Comparison of ENCODE assay signal across 14 cellular contexts in genomic region chr15:99605490-99605931, GRCh38. TPM values are rescaled to one million over a fixed set of nuclear protein-coding genes. Genes with fewer than 3 reads are reported as not detected.
DNase-seq lines count a peak whose midpoint lies in the region; ATAC-seq and TF ChIP-seq lines count a peak whose summit lies in the region.
"Had no signal": no experiment of that assay in that cellular context is flagged by ENCODE, and none has a peak within 500 bp of the region (broad histone marks: within the 10 kb centered on the region; RNA-seq: fewer than 3 reads in every experiment).

No MANE protein-coding gene starts in this region.

- no peak overlapping the region; the same call in 1 of the 2 replicates for H3K4me2 ChIP-seq in GM23338
- no peak overlapping the region for H3K4me2 ChIP-seq in trophoblast cell (ENCODE audit: low read length)
- H3K4me2 ChIP-seq in osteoblast (ENCODE audit: insufficient read depth, low read length), result no peak overlapping the region

- no peak for DNase-seq in GM23338 (ENCODE audit: low spot score)
- no peak for DNase-seq in WTC11 (ENCODE audit: low spot score)
- DNase-seq in fibroblast of pulmonary artery (ENCODE audit: low read depth), result peak; percentile 26
- DNase-seq in trophoblast cell, result peak; percentile 12 to 44
- no peak for DNase-seq in SW 1271 (lab: John Stamatoyannopoulos, UW)
- no peak for DNase-seq in osteoblast (ENCODE audit: insufficient read length, low spot score, missing footprints)
- DNase-seq: activated naive CD4-positive, alpha-beta T cell treated with anti-CD3 and anti-CD28 coated beads for 36 hours; CD4-positive, CD25-positive, alpha-beta regulatory T cell; KBM-7; NCI-H69; Peyer's patch; retina had no signal

- no peak overlapping the region for H2BK120ac ChIP-seq in trophoblast cell (ENCODE audit: insufficient read depth, low read length, poor library complexity)

- H3K4me1 ChIP-seq in GM23338 (ENCODE audit: insufficient read depth) (peaks cover 17% of the 10 kb centered on the region), trophoblast cell (ENCODE audit: control insufficient read depth in 1 of 2, insufficient read depth in 2 of 2, low read length in 2 of 2) (peaks cover 0 to 4% of the 10 kb centered on the region in 2 experiments), osteoblast (ENCODE audit: insufficient read depth, low read length) (peaks cover 10% of the 10 kb centered on the region)
- H3K4me1 ChIP-seq: Peyer's patch had no signal

- H3K4me3 ChIP-seq in GM23338 (no peak overlapping the region), fibroblast of pulmonary artery (replicated peaks; ENCODE audit: low read depth, low read length) (no peak overlapping the region), trophoblast cell (ENCODE audit: low read depth, low read length) (no peak overlapping the region), osteoblast (ENCODE audit: insufficient read depth, low read length) (no peak overlapping the region)
- H3K4me3 ChIP-seq: Peyer's patch had no signal

- no peak overlapping the region for H3K23ac ChIP-seq in trophoblast cell (ENCODE audit: low read length)

- no peaks in the 10 kb centered on the region for H3K9me2 ChIP-seq in GM23338 (ENCODE audit: insufficient read depth)

- no peaks in the 10 kb centered on the region for H3K9me3 ChIP-seq in trophoblast cell (ENCODE audit: insufficient read depth, low read depth, low read length)
- H3K9me3 ChIP-seq in osteoblast (ENCODE audit: low read depth, low read length), result no peaks in the 10 kb centered on the region
- H3K9me3 ChIP-seq: Peyer's patch had no signal

- POLR2A ChIA-PET in WTC11 (lab: Charles Lee), result no interaction called here

- TF ChIP-seq CTCF in GM23338 (conservative IDR thresholded peaks at IDR 0.05; ENCODE audit: low read depth in 2 of 2) (no peak), WTC11 (IDR thresholded peaks at IDR 0.05) (no peak), fibroblast of pulmonary artery (IDR thresholded peaks at IDR 0.05; ENCODE audit: low read length, missing control alignments) (no peak), osteoblast (IDR thresholded peaks at IDR 0.05; ENCODE audit: extremely low read depth, low read depth, low read length) (no peak)

- H3K14ac ChIP-seq in trophoblast cell (ENCODE audit: low read length), result no peak overlapping the region

- H3K4me3 Mint-ChIP-seq in GM23338 (no peak overlapping the region), WTC11 (no peak overlapping the region)
- H3K4me3 Mint-ChIP-seq: activated naive CD4-positive, alpha-beta T cell treated with anti-CD3 and anti-CD28 coated beads for 36 hours; CD4-positive, CD25-positive, alpha-beta regulatory T cell; T-helper 1 cell treated with Interleukin-12 subunit alpha and Interleukin-12 subunit beta and Interleukin-4 antibody, amounts not matched to agents 30 μg/mL and 1 μg/mL, for 36 hours had no signal

- H3K27me3 Mint-ChIP-seq in GM23338 (ENCODE audit: insufficient read depth, low read depth, poor library complexity) (peaks cover 2% of the 10 kb centered on the region), WTC11 (ENCODE audit: low read depth) (no peaks in the 10 kb centered on the region)
- H3K27me3 Mint-ChIP-seq: CD4-positive, CD25-positive, alpha-beta regulatory T cell had no signal

- peaks cover 6% of the 10 kb centered on the region; the same call in 1 of the 2 replicates for H4K20me1 ChIP-seq in GM23338 (replicated peaks; ENCODE audit: insufficient read depth)
- H4K20me1 ChIP-seq in osteoblast (ENCODE audit: insufficient read depth, low read length), result peaks cover 12% of the 10 kb centered on the region

- no peak overlapping the region for H2AK5ac ChIP-seq in trophoblast cell (ENCODE audit: low read length)

- H3K4me1 Mint-ChIP-seq in GM23338 (peaks cover 56% of the 10 kb centered on the region), WTC11 (peaks cover 67% of the 10 kb centered on the region)

- H3K18ac ChIP-seq in trophoblast cell (ENCODE audit: low read length), result no peak overlapping the region

- H2AFZ ChIP-seq in GM23338 (no peak overlapping the region), trophoblast cell (ENCODE audit: insufficient read depth, low read length, poor library complexity) (peak overlapping the region; percentile 54), osteoblast (ENCODE audit: low read length) (no peak overlapping the region)

- H3K36me3 ChIP-seq in GM23338 (ENCODE audit: insufficient read depth), result no peaks in the 10 kb centered on the region
- H3K36me3 ChIP-seq in trophoblast cell (ENCODE audit: control insufficient read depth in 1 of 2, insufficient read depth in 2 of 2, low read length in 2 of 2), result no peaks in the 10 kb centered on the region
- peaks cover 2% of the 10 kb centered on the region for H3K36me3 ChIP-seq in osteoblast (ENCODE audit: insufficient read depth, low read length)
- H3K36me3 ChIP-seq: Peyer's patch had no signal

- no peak overlapping the region for H4K12ac ChIP-seq in trophoblast cell (ENCODE audit: low read depth, low read length)

- CTCF ChIA-PET in WTC11 (lab: Charles Lee), result interaction anchor here (0.6 kb wide), 1 partner anchor 12 kb away, joined by 3 read pairs; no protein-coding TSS in a partner anchor

- H3K36me3 Mint-ChIP-seq in GM23338 (ENCODE audit: low read depth) (peaks cover 12% of the 10 kb centered on the region), WTC11 (peaks cover 7% of the 10 kb centered on the region)

- H3K27me3 ChIP-seq in GM23338 (ENCODE audit: insufficient read depth) (no peaks in the 10 kb centered on the region), trophoblast cell (ENCODE audit: insufficient read depth, low read length) (no peaks in the 10 kb centered on the region), osteoblast (ENCODE audit: insufficient read depth, low read length) (no peaks in the 10 kb centered on the region)
- H3K27me3 ChIP-seq: Peyer's patch had no signal

- H3K27ac ChIP-seq in GM23338 (ENCODE audit: low read depth) (0 out of 2 replicates have a peak overlapping the region, but pooled peaks have one; percentile 7), trophoblast cell (ENCODE audit: low read depth, low read length) (no peak overlapping the region), osteoblast (ENCODE audit: low read depth, low read length) (no peak overlapping the region)
- H3K27ac ChIP-seq: Peyer's patch had no signal

- H3K79me1 ChIP-seq in trophoblast cell (ENCODE audit: low read length), result no peaks in the 10 kb centered on the region

- H4K91ac ChIP-seq in trophoblast cell (ENCODE audit: low read depth, low read length), result no peak overlapping the region

- H3K27ac Mint-ChIP-seq in GM23338, result peak overlapping the region; percentile 91
- H3K27ac Mint-ChIP-seq in WTC11, result peak overlapping the region; percentile 90
- H3K27ac Mint-ChIP-seq: activated naive CD4-positive, alpha-beta T cell treated with anti-CD3 and anti-CD28 coated beads for 36 hours; T-helper 1 cell treated with Interleukin-12 subunit alpha and Interleukin-12 subunit beta and Interleukin-4 antibody, amounts not matched to agents 30 μg/mL and 1 μg/mL, for 36 hours had no signal

- no peak overlapping the region for H4K8ac ChIP-seq in trophoblast cell (ENCODE audit: low read depth, low read length)

- H3K79me2 ChIP-seq in GM23338 (replicated peaks; ENCODE audit: insufficient read depth) (peaks cover 96% of the 10 kb centered on the region), trophoblast cell (ENCODE audit: control insufficient read depth, insufficient read depth, low read length, poor library complexity) (no peaks in the 10 kb centered on the region), osteoblast (ENCODE audit: insufficient read depth, low read length) (peaks cover 89% of the 10 kb centered on the region)

- no peak overlapping the region for H3K4ac ChIP-seq in trophoblast cell (ENCODE audit: low read depth, low read length)

- peak; percentile 59 for ATAC-seq in GM23338
- ATAC-seq in WTC11, result peak; percentile 31; the same call in 1 of the 2 replicates
- no peak for ATAC-seq in GM18502 (IDR thresholded peaks at IDR 0.05; ENCODE audit: poor library complexity, unreplicated experiment)

- WGBS in trophoblast cell (ENCODE audit: extremely low coverage, insufficient coverage, insufficient read length), result no CpG with 5 or more reads among the region's 6 CpGs

- no peak overlapping the region for H2BK5ac ChIP-seq in trophoblast cell (ENCODE audit: low read depth, low read length, poor library complexity)

- no peak overlapping the region for H3K9ac ChIP-seq in trophoblast cell (ENCODE audit: low read length)

- no peaks in the 10 kb centered on the region for H3F3A ChIP-seq in GM23338 (replicated peaks; ENCODE audit: low read depth)

- H2BK12ac ChIP-seq in trophoblast cell (ENCODE audit: low read length), result no peak overlapping the region

- H3K9me3 Mint-ChIP-seq in GM23338 (no peaks in the 10 kb centered on the region; the same call in 2 of the 3 replicates), WTC11 (no peaks in the 10 kb centered on the region; the same call in 1 of the 2 replicates)
- H3K9me3 Mint-ChIP-seq: activated naive CD4-positive, alpha-beta T cell treated with anti-CD3 and anti-CD28 coated beads for 36 hours; T-helper 1 cell treated with Interleukin-12 subunit alpha and Interleukin-12 subunit beta and Interleukin-4 antibody, amounts not matched to agents 30 μg/mL and 1 μg/mL, for 36 hours had no signal

TF ChIP-seq in GM23338, 12 proteins besides CTCF, POLR2A, EP300 and RAD21:
- TF ChIP-seq ZNF114 (CRISPR knock-in tag; IDR thresholded peaks at IDR 0.05), result no peak

TF ChIP-seq in WTC11, 78 proteins besides CTCF, POLR2A, EP300 and RAD21 (continues in another document):
- TF ChIP-seq ATF2 (CRISPR knock-in tag; IDR thresholded peaks at IDR 0.05; ENCODE audit: borderline replicate concordance, low read depth) (no peak), ZNF396 (CRISPR knock-in tag; IDR thresholded peaks at IDR 0.05; ENCODE audit: borderline replicate concordance) (no peak)

RNA-seq across cellular contexts. Expression of gene MEF2A, which starts 39.7 kb away (rescaled TPM):
- 42.3 and 46.1 TPM in 2 replicates for total RNA-seq in GM23338 (2014; rRNA removed; shearing (Covaris generic))
- polyA plus RNA-seq in GM23338 (2016; fragmentation: Nextera tagmentation; extraction: Ambion mirVana), result 17.7 and 20.3 TPM in 2 replicates
- total RNA-seq in WTC11 (2021) (22.2 to 30.7 TPM (median 25.5 TPM) in 3 replicates), osteoblast (48.3 and 55.4 TPM in 2 replicates)
- 12.2 and 12.6 TPM in 2 replicates for polyA plus RNA-seq in trophoblast cell (2013)

Comparison
In these comparisons a context has a peak if more than half of its experiments do, and no peak if none do; other contexts are left out.
1. DNase-seq: peak in fibroblast of pulmonary artery (single experiment) and trophoblast cell (2 of 2); none in GM23338 (single experiment), WTC11 (single experiment), SW 1271 (0 of 2) and osteoblast (single experiment).